8 cellular contexts compared by ENCODE assay signal in genomic region chr9:3732077-3733038, GRCh38.
DNase-seq lines count a peak whose midpoint lies in the region; ATAC-seq and TF ChIP-seq lines count a peak whose summit lies in the region.

No MANE protein-coding gene starts in this region.

- H4K20me1 ChIP-seq in neural cell (ENCODE audit: insufficient read depth), result no peaks in the 10 kb centered on the region

- no peaks in the 10 kb centered on the region for H3K9me2 ChIP-seq in neural cell (ENCODE audit: insufficient read depth, low read length)

- no peaks in the 10 kb centered on the region for H3K27me3 ChIP-seq in neural cell (ENCODE audit: insufficient read depth, low read depth, low read length)

- H3K4me2 ChIP-seq in neural cell (ENCODE audit: low read length), result no peak overlapping the region

- H3F3A ChIP-seq in neural cell (ENCODE audit: insufficient read depth, low read length, poor library complexity, severe bottlenecking), result no peaks in the 10 kb centered on the region

- H3K4me3 ChIP-seq in fibroblast of pulmonary artery (replicated peaks; ENCODE audit: low read depth, low read length) (peak overlapping the region; percentile 20), neural cell (ENCODE audit: low read length) (no peak overlapping the region)

- TF ChIP-seq RAD21 in neural cell (conservative IDR thresholded peaks at IDR 0.05), result peak; percentile 97

- H3K9me3 ChIP-seq in neural cell (ENCODE audit: low read length), result no peaks in the 10 kb centered on the region

- no peaks in the 10 kb centered on the region for H3K79me2 ChIP-seq in neural cell (replicated peaks; ENCODE audit: insufficient read depth, low read length)

- no peak for TF ChIP-seq EP300 in neural cell (conservative IDR thresholded peaks at IDR 0.05; ENCODE audit: poor library complexity, severe bottlenecking)

- H3K36me3 ChIP-seq in neural cell (ENCODE audit: insufficient read depth, low read length), result no peaks in the 10 kb centered on the region

- TF ChIP-seq CTCF in fibroblast of pulmonary artery (IDR thresholded peaks at IDR 0.05; ENCODE audit: low read length, missing control alignments) (peak; percentile 74), neural cell (IDR thresholded peaks at IDR 0.05; ENCODE audit: poor library complexity, severe bottlenecking) (peak; percentile 92)

- DNase-seq in EH (ENCODE audit: low read depth) (peak; percentile 91), NCI-H524 (lab: John Stamatoyannopoulos, UW) (peak; percentile 73 to 84), activated T-cell treated with anti-CD3 and anti-CD28 coated beads for 24 hours (ENCODE audit: low read depth) (peak; percentile 49), fibroblast of pulmonary artery (ENCODE audit: low read depth) (peak; percentile 92), activated gamma-delta T cell (lab: John Stamatoyannopoulos, UW) (no peak)

- peak; percentile 86 for ATAC-seq in GM21381 (IDR thresholded peaks at IDR 0.05; ENCODE audit: unreplicated experiment)
- ATAC-seq in HG03571 (IDR thresholded peaks at IDR 0.05; ENCODE audit: unreplicated experiment), result peak; percentile 81

- H3K9ac ChIP-seq in neural cell (ENCODE audit: low read length), result no peak overlapping the region

- no peak overlapping the region for H2AFZ ChIP-seq in neural cell (ENCODE audit: low read depth, low read length)

- no peak overlapping the region for H3K27ac ChIP-seq in neural cell (ENCODE audit: low read length)

TF ChIP-seq in neural cell, 6 proteins besides CTCF, POLR2A, EP300 and RAD21:
- TF ChIP-seq SMC3 (conservative IDR thresholded peaks at IDR 0.05; ENCODE audit: poor library complexity), result peak; percentile 99
- no peak for TF ChIP-seq MXI1 (conservative IDR thresholded peaks at IDR 0.05; ENCODE audit: poor library complexity, severe bottlenecking)
TF ChIP-seq in neural cell: peak in this region for 1.
